Comparison of ENCODE assay signal across 7 cellular contexts in the genomic region with DNA sequence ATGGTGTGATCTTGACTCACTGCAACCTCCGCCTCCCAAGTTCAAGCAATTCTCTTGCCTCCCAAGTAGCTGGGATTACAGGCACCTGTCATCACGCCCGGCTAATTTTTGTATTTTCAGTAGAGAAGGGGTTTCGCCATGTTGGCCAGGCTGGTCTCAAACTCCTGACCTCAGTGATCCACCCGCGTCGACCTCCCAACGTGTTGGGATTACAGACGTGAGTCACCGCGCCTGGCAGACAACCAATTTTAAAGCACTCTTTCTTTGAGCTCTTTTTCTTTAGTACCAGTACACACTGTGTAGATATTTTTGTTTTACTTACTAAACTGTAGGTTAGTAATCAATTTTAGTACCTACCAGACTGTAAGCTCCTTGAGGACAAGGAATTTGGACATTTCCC. TPM values are rescaled to one million over a fixed set of nuclear protein-coding genes. Genes with fewer than 3 reads are reported as not detected.
A peak's percentile ranks its signal among the peaks of the same experiment; 100 is the strongest.
DNase-seq lines count a peak whose midpoint lies in the region; ATAC-seq and TF ChIP-seq lines count a peak whose summit lies in the region.
"Not testable (repeated sequence)": the region's sequence is repeated elsewhere in the genome, so short reads cannot be mapped to it uniquely, and the experiment has no call there.

No MANE protein-coding gene starts in this region.

- peaks cover 32% of the 10 kb centered on the region for H3K36me3 ChIP-seq in DND-41 (ENCODE audit: insufficient read depth, low read length)
- peaks cover 59% of the 10 kb centered on the region for H3K36me3 ChIP-seq in OCI-LY7 (ENCODE audit: insufficient read depth, low read length)
- peaks cover 24% of the 10 kb centered on the region for H3K36me3 ChIP-seq in iPS-20b (ENCODE audit: insufficient read depth, low read depth, low read length)
- H3K36me3 ChIP-seq in neural progenitor cell = peaks cover 18% of the 10 kb centered on the region

- H3K27me3 ChIP-seq in DND-41 (ENCODE audit: insufficient read depth, low read length, poor library complexity); iPS-20b (ENCODE audit: insufficient read depth, low read length); neural progenitor cell: not testable (repeated sequence)

- peaks cover 32% of the 10 kb centered on the region; the same call in 1 of the 2 replicates for H4K20me1 ChIP-seq in DND-41 (ENCODE audit: insufficient read depth, low read length)
- not testable (repeated sequence) for H4K20me1 ChIP-seq in OCI-LY7 (ENCODE audit: insufficient read depth, low read length)
- peaks cover 24% of the 10 kb centered on the region for H4K20me1 ChIP-seq in neural progenitor cell (ENCODE audit: low read depth)

- CTCF ChIA-PET in OCI-LY7 (lab: Charles Lee; ENCODE audit: unreplicated experiment) = not testable (repeated sequence)
- CTCF ChIA-PET in activated CD4-positive, alpha-beta T cell treated with anti-CD3 and anti-CD28 coated beads, Interleukin-2, amount 10 ng/mL, durations not matched to agents 7 days and 5 days (lab: Charles Lee) = interaction anchor here (0.6 to 1.1 kb wide), 2 partner anchors 62 to 609 kb away, joined by 3 read pairs; no protein-coding TSS in a partner anchor

- intact Hi-C loops in OCI-LY7 (cut with micrococcal nuclease; ENCODE audit: unreplicated experiment) = loop anchor here (10.0 kb wide), 1 partner anchor 608 kb away; the partner anchor contains the start of genes FASTKD2 and MDH1B

- H3K4me2 ChIP-seq in DND-41 (ENCODE audit: insufficient read depth, low read length) (peak overlapping the region; percentile 81), OCI-LY7 (ENCODE audit: low read length) (peak overlapping the region; percentile 86), neural progenitor cell (peak overlapping the region; percentile 100)

- not testable (repeated sequence) for H3K9me3 Mint-ChIP-seq in activated CD4-positive, alpha-beta T cell treated with anti-CD3 and anti-CD28 coated beads, Interleukin-2, amount 10 ng/mL, durations not matched to agents 7 days and 5 days; activated naive CD8-positive, alpha-beta T cell treated with anti-CD3 and anti-CD28 coated beads, Interleukin-2, amount 10 ng/mL, durations not matched to agents 7 days and 5 days; neural progenitor cell

- POLR2A ChIA-PET in OCI-LY7 (lab: Charles Lee) = interaction anchor here (0.8 to 1.7 kb wide), 3 partner anchors 11 to 103 kb away, joined by 3 to 4 read pairs (median 3); no protein-coding TSS in a partner anchor
- POLR2A ChIA-PET in activated CD4-positive, alpha-beta T cell treated with anti-CD3 and anti-CD28 coated beads, Interleukin-2, amount 10 ng/mL, durations not matched to agents 7 days and 5 days (lab: Charles Lee); activated naive CD8-positive, alpha-beta T cell treated with anti-CD3 and anti-CD28 coated beads, Interleukin-2, amount 10 ng/mL, durations not matched to agents 7 days and 5 days (lab: Charles Lee): not testable (repeated sequence)

- H3K4me3 ChIP-seq in DND-41 (ENCODE audit: low read depth in 1 of 2, low read length in 2 of 2) (peak overlapping the region in 1 of 2 experiments; percentile 88; a peak in 2 of 4 replicates), OCI-LY7 (ENCODE audit: low read depth, low read length, poor library complexity, severe bottlenecking) (peak overlapping the region; percentile 96), coronary artery (peak overlapping the region; percentile 90), iPS-20b (ENCODE audit: low read length) (peak overlapping the region; percentile 91; the same call in 1 of the 2 replicates)
- H3K4me3 ChIP-seq in neural progenitor cell = not testable (repeated sequence)

- H3F3A ChIP-seq in neural progenitor cell (ENCODE audit: low read depth) = peaks cover 37% of the 10 kb centered on the region

- H2AFZ ChIP-seq in DND-41 (ENCODE audit: low read depth, low read length); OCI-LY7 (ENCODE audit: low read length); neural progenitor cell (replicated peaks): not testable (repeated sequence)

- DNase-seq in DND-41; OCI-LY7 (ENCODE audit: low spot score); activated CD4-positive, alpha-beta T cell treated with anti-CD3 and anti-CD28 coated beads, Interleukin-2, amount 10 ng/mL, durations not matched to agents 7 days and 5 days; activated naive CD8-positive, alpha-beta T cell treated with anti-CD3 and anti-CD28 coated beads, Interleukin-2, amount 10 ng/mL, durations not matched to agents 7 days and 5 days; coronary artery (ENCODE audit: low spot score); neural progenitor cell (ENCODE audit: low spot score): not testable (repeated sequence)

- peaks cover 39% of the 10 kb centered on the region for H3K4me1 Mint-ChIP-seq in activated CD4-positive, alpha-beta T cell treated with anti-CD3 and anti-CD28 coated beads, Interleukin-2, amount 10 ng/mL, durations not matched to agents 7 days and 5 days
- peaks cover 24% of the 10 kb centered on the region for H3K4me1 Mint-ChIP-seq in activated naive CD8-positive, alpha-beta T cell treated with anti-CD3 and anti-CD28 coated beads, Interleukin-2, amount 10 ng/mL, durations not matched to agents 7 days and 5 days
- peaks cover 23% of the 10 kb centered on the region for H3K4me1 Mint-ChIP-seq in neural progenitor cell

- H3K27ac Mint-ChIP-seq in activated CD4-positive, alpha-beta T cell treated with anti-CD3 and anti-CD28 coated beads, Interleukin-2, amount 10 ng/mL, durations not matched to agents 7 days and 5 days; activated naive CD8-positive, alpha-beta T cell treated with anti-CD3 and anti-CD28 coated beads, Interleukin-2, amount 10 ng/mL, durations not matched to agents 7 days and 5 days; neural progenitor cell: not testable (repeated sequence)

- not testable (repeated sequence) for H3K9me3 ChIP-seq in DND-41 (ENCODE audit: insufficient read depth, low read length, severe bottlenecking); OCI-LY7 (ENCODE audit: low read length); iPS-20b (ENCODE audit: insufficient read depth, low read depth, low read length); neural progenitor cell (ENCODE audit: low read depth)

- not testable (repeated sequence) for H3K9ac ChIP-seq in DND-41 (ENCODE audit: low read depth, low read length); iPS-20b (ENCODE audit: low read depth, low read length); neural progenitor cell

- not testable (repeated sequence) for ATAC-seq in DND-41 (ENCODE audit: insufficient read depth, low read depth); activated naive CD8-positive, alpha-beta T cell treated with anti-CD3 and anti-CD28 coated beads, Interleukin-2, amount 10 ng/mL, durations not matched to agents 7 days and 5 days (ENCODE audit: low read depth)

- H3K79me2 ChIP-seq in DND-41 (ENCODE audit: insufficient read depth, low read length) = peaks cover 96% of the 10 kb centered on the region
- peaks cover 96% of the 10 kb centered on the region for H3K79me2 ChIP-seq in OCI-LY7 (ENCODE audit: insufficient read depth, low read depth, low read length)
- H3K79me2 ChIP-seq in neural progenitor cell (ENCODE audit: low read depth) = peaks cover 97% of the 10 kb centered on the region

- peak overlapping the region; percentile 46 for H3K4me3 Mint-ChIP-seq in activated CD4-positive, alpha-beta T cell treated with anti-CD3 and anti-CD28 coated beads, Interleukin-2, amount 10 ng/mL, durations not matched to agents 7 days and 5 days
- H3K4me3 Mint-ChIP-seq in activated naive CD8-positive, alpha-beta T cell treated with anti-CD3 and anti-CD28 coated beads, Interleukin-2, amount 10 ng/mL, durations not matched to agents 7 days and 5 days = peak overlapping the region; percentile 25
- peak overlapping the region; percentile 33 for H3K4me3 Mint-ChIP-seq in neural progenitor cell

- not testable (repeated sequence) for H3K27me3 Mint-ChIP-seq in activated CD4-positive, alpha-beta T cell treated with anti-CD3 and anti-CD28 coated beads, Interleukin-2, amount 10 ng/mL, durations not matched to agents 7 days and 5 days; activated naive CD8-positive, alpha-beta T cell treated with anti-CD3 and anti-CD28 coated beads, Interleukin-2, amount 10 ng/mL, durations not matched to agents 7 days and 5 days; neural progenitor cell (ENCODE audit: insufficient read depth, low read depth)

- H3K4me1 ChIP-seq in DND-41 (ENCODE audit: insufficient read depth, low read length) (peaks cover 38% of the 10 kb centered on the region), OCI-LY7 (ENCODE audit: insufficient read depth, low read length, poor library complexity, severe bottlenecking) (peaks cover 34% of the 10 kb centered on the region), neural progenitor cell (peaks cover 10% of the 10 kb centered on the region)
- H3K4me1 ChIP-seq in iPS-20b (ENCODE audit: insufficient read depth, low read length) = not testable (repeated sequence)

- not testable (repeated sequence) for TF ChIP-seq CTCF in DND-41 (IDR thresholded peaks at IDR 0.05; ENCODE audit: borderline replicate concordance, extremely low read depth, low read length, poor library complexity, severe bottlenecking); OCI-LY7 (conservative IDR thresholded peaks at IDR 0.05; ENCODE audit: low read length); coronary artery (IDR thresholded peaks at IDR 0.05); neural progenitor cell (IDR thresholded peaks at IDR 0.05)

- BruUV-seq in OCI-LY7 (replicated peaks; lab: Mats Ljungman, UMichigan) = not testable (repeated sequence)

- H3K27ac ChIP-seq in DND-41 (ENCODE audit: low read length); OCI-LY7 (ENCODE audit: low read depth, low read length, poor library complexity, severe bottlenecking); coronary artery; iPS-20b (ENCODE audit: low read length); neural progenitor cell: not testable (repeated sequence)

- not testable (repeated sequence) for H3K9me2 ChIP-seq in OCI-LY7 (ENCODE audit: insufficient read depth, low read length)

- peaks cover 29% of the 10 kb centered on the region for H3K36me3 Mint-ChIP-seq in activated CD4-positive, alpha-beta T cell treated with anti-CD3 and anti-CD28 coated beads, Interleukin-2, amount 10 ng/mL, durations not matched to agents 7 days and 5 days (ENCODE audit: low read depth)
- H3K36me3 Mint-ChIP-seq in activated naive CD8-positive, alpha-beta T cell treated with anti-CD3 and anti-CD28 coated beads, Interleukin-2, amount 10 ng/mL, durations not matched to agents 7 days and 5 days = peaks cover 12% of the 10 kb centered on the region
- H3K36me3 Mint-ChIP-seq in neural progenitor cell = peaks cover 16% of the 10 kb centered on the region

RNA-seq across cellular contexts. Expression of gene NDUFS1, which starts 2.2 kb away (rescaled TPM):
- 73.4 and 81.9 TPM in 2 replicates for total RNA-seq in OCI-LY7 (2014; rRNA removed; shearing (Covaris generic))
- total RNA-seq in OCI-LY7 (2022) = 110 and 116 TPM in 2 replicates
- 10 to 100 TPM; 58.9 to 64.9 TPM for total RNA-seq in activated CD4-positive, alpha-beta T cell treated with anti-CD3 and anti-CD28 coated beads, Interleukin-2, amount 10 ng/mL, durations not matched to agents 7 days and 5 days
- 10 to 100 TPM; 56.6 to 66.1 TPM for total RNA-seq in activated naive CD8-positive, alpha-beta T cell treated with anti-CD3 and anti-CD28 coated beads, Interleukin-2, amount 10 ng/mL, durations not matched to agents 7 days and 5 days
- 110 and 115 TPM in 2 replicates for total RNA-seq in neural progenitor cell (ENCODE audit: low replicate concordance)

RNA-seq across cellular contexts. Expression of gene EEF1B2, which starts 2.7 kb away (rescaled TPM):
- 883 and 1,168 TPM in 2 replicates for total RNA-seq in OCI-LY7 (2014; rRNA removed; shearing (Covaris generic))
- 1,062 and 1,084 TPM in 2 replicates for total RNA-seq in OCI-LY7 (2022)
- 100 to 1,000 TPM; 639 to 650 TPM for total RNA-seq in activated CD4-positive, alpha-beta T cell treated with anti-CD3 and anti-CD28 coated beads, Interleukin-2, amount 10 ng/mL, durations not matched to agents 7 days and 5 days
- 100 to 1,000 TPM; 506 to 561 TPM for total RNA-seq in activated naive CD8-positive, alpha-beta T cell treated with anti-CD3 and anti-CD28 coated beads, Interleukin-2, amount 10 ng/mL, durations not matched to agents 7 days and 5 days
- 671 and 807 TPM in 2 replicates for total RNA-seq in neural progenitor cell (ENCODE audit: low replicate concordance)
